Comparison of ENCODE assay signal across 28 cellular contexts in genomic region chr5:89282038-89282831, GRCh38.
DNase-seq lines count a peak whose midpoint lies in the region; ATAC-seq, FAIRE-seq and TF ChIP-seq lines count a peak whose summit lies in the region.
"Had no signal": no experiment of that assay in that cellular context is flagged by ENCODE, and none has a peak within 500 bp of the region (broad histone marks: within the 10 kb centered on the region; RNA-seq: fewer than 3 reads in every experiment).

No MANE protein-coding gene starts in this region.

- no peak overlapping the region for H3K4me3 Mint-ChIP-seq in MCF 10A (ENCODE audit: unreplicated experiment)
- H3K4me3 Mint-ChIP-seq in activated naive CD4-positive, alpha-beta T cell treated with anti-CD3 and anti-CD28 coated beads, Interleukin-2, amount 10 ng/mL, durations not matched to agents 7 days and 5 days, result no peak overlapping the region
- H3K4me3 Mint-ChIP-seq: activated naive CD4-positive, alpha-beta T cell treated with anti-CD3 and anti-CD28 coated beads, Interleukin-2, amount 50 U/mL, for 24 hours; IgD-negative memory B cell had no signal

- no peak for TF ChIP-seq CTCF in mammary epithelial cell (conservative IDR thresholded peaks at IDR 0.05 in 1 of 2, IDR thresholded peaks at IDR 0.05 in 1 of 2; ENCODE audit: extremely low read depth in 1 of 2, insufficient read depth in 1 of 2, low read depth in 1 of 2, low read length in 2 of 2)
- no peak for TF ChIP-seq CTCF in MCF 10A (IDR thresholded peaks at IDR 0.05; ENCODE audit: unreplicated experiment)
- TF ChIP-seq CTCF in endothelial cell of umbilical vein (IDR thresholded peaks at IDR 0.05; ENCODE audit: extremely low read depth in 1 of 2, insufficient read depth in 1 of 2, low read depth in 1 of 2, low read length in 2 of 2), result no peak

- H3K4me3 ChIP-seq in mammary epithelial cell (replicated peaks in 1 of 3; ENCODE audit: insufficient read depth in 1 of 3, low read depth in 2 of 3, low read length in 3 of 3) (no peak overlapping the region), endothelial cell of umbilical vein (replicated peaks in 1 of 3; ENCODE audit: insufficient read depth in 1 of 3, low read depth in 1 of 3, low read length in 3 of 3) (no peak overlapping the region)
- H3K4me3 ChIP-seq: BLaER1 treated with 17β-estradiol and CSF1 and Interleukin-3, amounts not matched to agents 10 nM and 100 nM; esophagus muscularis mucosa; left ventricle myocardium inferior; mucosa of descending colon; tibial nerve had no signal

- H3K9me3 Mint-ChIP-seq in MCF 10A (ENCODE audit: unreplicated experiment), result no peaks in the 10 kb centered on the region
- no peaks in the 10 kb centered on the region for H3K9me3 Mint-ChIP-seq in activated naive CD4-positive, alpha-beta T cell treated with anti-CD3 and anti-CD28 coated beads, Interleukin-2, amount 10 ng/mL, durations not matched to agents 7 days and 5 days

- no peak overlapping the region for H3K9ac ChIP-seq in mammary epithelial cell (ENCODE audit: insufficient read depth, low read length)
- H3K9ac ChIP-seq in endothelial cell of umbilical vein (replicated peaks; ENCODE audit: extremely low read depth, insufficient read depth, low read length), result no peak overlapping the region
- H3K9ac ChIP-seq: BLaER1 treated with 17β-estradiol and CSF1 and Interleukin-3, amounts not matched to agents 10 nM and 100 nM had no signal

- no peaks in the 10 kb centered on the region for H3K36me3 Mint-ChIP-seq in MCF 10A (ENCODE audit: insufficient read depth, unreplicated experiment)
- no peaks in the 10 kb centered on the region for H3K36me3 Mint-ChIP-seq in activated naive CD4-positive, alpha-beta T cell treated with anti-CD3 and anti-CD28 coated beads, Interleukin-2, amount 10 ng/mL, durations not matched to agents 7 days and 5 days
- H3K36me3 Mint-ChIP-seq: activated naive CD4-positive, alpha-beta T cell treated with anti-CD3 and anti-CD28 coated beads, Interleukin-2, amount 50 U/mL, for 24 hours; IgD-negative memory B cell had no signal

- ATAC-seq in HG03565 (IDR thresholded peaks at IDR 0.05; ENCODE audit: unreplicated experiment) (peak; percentile 14), GM21619 (IDR thresholded peaks at IDR 0.05; ENCODE audit: unreplicated experiment) (no peak)

- in situ Hi-C loops in mammary epithelial cell (cut with MboI; ENCODE audit: low sequenced_read_pairs in 2 of 2), result no loop called here

- CTCF ChIA-PET in mammary epithelial cell (lab: Charles Lee; ENCODE audit: low non-redundant PET) (no interaction called here), MCF 10A (lab: Yijun Ruan, JAX) (interaction anchor here (0.6 to 0.7 kb wide), 2 partner anchors 12 to 43 kb away, joined by 3 to 5 read pairs; no protein-coding TSS in a partner anchor), endothelial cell of umbilical vein (lab: Charles Lee) (interaction anchor here (1.4 to 1.7 kb wide), 3 partner anchors 11 to 21 kb away, joined by 3 to 4 read pairs (median 3); no protein-coding TSS in a partner anchor)
- CTCF ChIA-PET in activated naive CD4-positive, alpha-beta T cell treated with anti-CD3 and anti-CD28 coated beads, Interleukin-2, amount 10 ng/mL, durations not matched to agents 7 days and 5 days (lab: Charles Lee), result no interaction called here

- WGBS in mammary epithelial cell (ENCODE audit: low coverage, missing lambda C conversion rate), result 100% methylated on average over 2 of the region's 2 CpGs

- H3K27ac ChIP-seq in mammary epithelial cell (ENCODE audit: insufficient read depth, low read depth, low read length), result peak overlapping the region; percentile 33
- no peak overlapping the region for H3K27ac ChIP-seq in endothelial cell of umbilical vein (ENCODE audit: insufficient read depth, low read depth, low read length)
- H3K27ac ChIP-seq: BLaER1 treated with 17β-estradiol and CSF1 and Interleukin-3, amounts not matched to agents 10 nM and 100 nM; esophagus muscularis mucosa; HL-60; left ventricle myocardium inferior; neutrophil; RWPE1; tibial nerve had no signal

- H3K36me3 ChIP-seq in mammary epithelial cell (ENCODE audit: insufficient read depth, low read length) (no peaks in the 10 kb centered on the region), endothelial cell of umbilical vein (ENCODE audit: control insufficient read depth in 2 of 2, extremely low read depth in 1 of 2, insufficient read depth in 2 of 2, low read length in 2 of 2) (no peaks in the 10 kb centered on the region)
- H3K36me3 ChIP-seq: BLaER1 treated with 17β-estradiol and CSF1 and Interleukin-3, amounts not matched to agents 10 nM and 100 nM; esophagus muscularis mucosa; left ventricle myocardium inferior; neutrophil; tibial nerve had no signal

- peaks cover 31% of the 10 kb centered on the region for H3K4me1 Mint-ChIP-seq in MCF 10A (ENCODE audit: insufficient read depth, unreplicated experiment)
- no peaks in the 10 kb centered on the region for H3K4me1 Mint-ChIP-seq in activated naive CD4-positive, alpha-beta T cell treated with anti-CD3 and anti-CD28 coated beads, Interleukin-2, amount 10 ng/mL, durations not matched to agents 7 days and 5 days
- H3K4me1 Mint-ChIP-seq: activated naive CD4-positive, alpha-beta T cell treated with anti-CD3 and anti-CD28 coated beads, Interleukin-2, amount 50 U/mL, for 24 hours had no signal

- H3K9me1 ChIP-seq in endothelial cell of umbilical vein (replicated peaks; ENCODE audit: control insufficient read depth, extremely low read depth, insufficient read depth, low read length), result no peaks in the 10 kb centered on the region

- no peak for TF ChIP-seq POLR2A in endothelial cell of umbilical vein (IDR thresholded peaks at IDR 0.05; ENCODE audit: low read depth, low read length)

- H3K27me3 ChIP-seq in mammary epithelial cell (ENCODE audit: insufficient read depth, low read length), result no peaks in the 10 kb centered on the region
- no peaks in the 10 kb centered on the region for H3K27me3 ChIP-seq in endothelial cell of umbilical vein (ENCODE audit: control insufficient read depth in 2 of 2, insufficient read depth in 2 of 2, low read length in 2 of 2)
- H3K27me3 ChIP-seq: BLaER1 treated with 17β-estradiol and CSF1 and Interleukin-3, amounts not matched to agents 10 nM and 100 nM; esophagus muscularis mucosa; neutrophil; tibial nerve had no signal

- H4K20me1 ChIP-seq in mammary epithelial cell (ENCODE audit: insufficient read depth, low read length) (no peaks in the 10 kb centered on the region), endothelial cell of umbilical vein (replicated peaks; ENCODE audit: control insufficient read depth, extremely low read depth, insufficient read depth, low read length) (no peaks in the 10 kb centered on the region)
- H4K20me1 ChIP-seq: BLaER1 treated with 17β-estradiol and CSF1 and Interleukin-3, amounts not matched to agents 10 nM and 100 nM had no signal

- intact Hi-C loops in mammary epithelial cell (cut with micrococcal nuclease) (no loop called here), MCF 10A (cut with micrococcal nuclease) (no loop called here), endothelial cell of umbilical vein (cut with micrococcal nuclease) (no loop called here)

- H2AFZ ChIP-seq in mammary epithelial cell (ENCODE audit: low read depth, low read length) (no peak overlapping the region), endothelial cell of umbilical vein (ENCODE audit: low read depth, low read length) (no peak overlapping the region)

- no peak for FAIRE-seq in endothelial cell of umbilical vein (lab: Jason Lieb, UNC)
- FAIRE-seq: A204.1, bronchial epithelial cell had no signal

- POLR2A ChIA-PET in MCF 10A (lab: Yijun Ruan, JAX) (no interaction called here), endothelial cell of umbilical vein (lab: Charles Lee) (no interaction called here)

- peaks cover 20% of the 10 kb centered on the region for H3K4me1 ChIP-seq in mammary epithelial cell (ENCODE audit: insufficient read depth, low read length)
- no peaks in the 10 kb centered on the region for H3K4me1 ChIP-seq in endothelial cell of umbilical vein (ENCODE audit: control insufficient read depth, extremely low read depth, insufficient read depth, low read length)
- H3K4me1 ChIP-seq: left ventricle myocardium inferior, tibial nerve had no signal

- dilution Hi-C loops in mammary epithelial cell (cut with HindIII; ENCODE audit: low sequenced_read_pairs), result no loop called here
- dilution Hi-C loops in endothelial cell of umbilical vein (cut with MboI; ENCODE audit: extremely low pct_ligation_motif_present, low sequenced_read_pairs), result no loop called here

- no peaks in the 10 kb centered on the region for H3K9me3 ChIP-seq in mammary epithelial cell (replicated peaks; ENCODE audit: insufficient read depth, low read length)
- H3K9me3 ChIP-seq in endothelial cell of umbilical vein (replicated peaks; ENCODE audit: control insufficient read depth, insufficient read depth, low read length), result no peaks in the 10 kb centered on the region
- H3K9me3 ChIP-seq: BLaER1 treated with 17β-estradiol and CSF1 and Interleukin-3, amounts not matched to agents 10 nM and 100 nM; esophagus muscularis mucosa; left ventricle myocardium inferior; mucosa of descending colon; neutrophil; tibial nerve had no signal

- no peaks in the 10 kb centered on the region for H3K27me3 Mint-ChIP-seq in MCF 10A (ENCODE audit: insufficient read depth, unreplicated experiment)
- no peaks in the 10 kb centered on the region for H3K27me3 Mint-ChIP-seq in activated naive CD4-positive, alpha-beta T cell treated with anti-CD3 and anti-CD28 coated beads, Interleukin-2, amount 10 ng/mL, durations not matched to agents 7 days and 5 days
- H3K27me3 Mint-ChIP-seq: activated naive CD4-positive, alpha-beta T cell treated with anti-CD3 and anti-CD28 coated beads, Interleukin-2, amount 50 U/mL, for 24 hours; IgD-negative memory B cell had no signal

- H3K79me2 ChIP-seq in mammary epithelial cell (ENCODE audit: insufficient read depth, low read length), result no peaks in the 10 kb centered on the region
- H3K79me2 ChIP-seq in endothelial cell of umbilical vein (ENCODE audit: control insufficient read depth, insufficient read depth, low read length), result no peaks in the 10 kb centered on the region

- H3K4me2 ChIP-seq in mammary epithelial cell (ENCODE audit: insufficient read depth, low read depth, low read length) (no peak overlapping the region), endothelial cell of umbilical vein (ENCODE audit: insufficient read depth, low read length) (no peak overlapping the region)

- DNase-seq in mammary epithelial cell (no peak), MCF 10A (ENCODE audit: unreplicated experiment) (no peak), endothelial cell of umbilical vein (ENCODE audit: low read depth, low spot score) (peak; percentile 1), T-helper 2 cell (no peak)
- DNase-seq in activated CD8-positive, alpha-beta memory T cell treated with anti-CD3 and anti-CD28 coated beads, Interleukin-2, amount 50 U/mL, for 4 hours, result no peak
- DNase-seq in activated naive CD4-positive, alpha-beta T cell treated with anti-CD3 and anti-CD28 coated beads, Interleukin-2, amount 10 ng/mL, durations not matched to agents 7 days and 5 days, result no peak
- DNase-seq: activated T-cell treated with anti-CD3 and anti-CD28 coated beads for 4 hours; DMS153; glutamatergic neuron; left ventricle myocardium inferior; mucosa of descending colon; MV-4-11; NCI-H2081; NCI-H510A; stimulated activated naive CD4-positive, alpha-beta T cell; SW 1271 had no signal

- no peak overlapping the region for H3K27ac Mint-ChIP-seq in MCF 10A (ENCODE audit: low read depth, unreplicated experiment)
- no peak overlapping the region for H3K27ac Mint-ChIP-seq in activated naive CD4-positive, alpha-beta T cell treated with anti-CD3 and anti-CD28 coated beads, Interleukin-2, amount 10 ng/mL, durations not matched to agents 7 days and 5 days
- H3K27ac Mint-ChIP-seq: activated naive CD4-positive, alpha-beta T cell treated with anti-CD3 and anti-CD28 coated beads, Interleukin-2, amount 50 U/mL, for 24 hours had no signal

- no TSS peak for BruUV-seq in mammary epithelial cell (replicated peaks; lab: Mats Ljungman, UMichigan)
- no TSS peak for BruUV-seq in MCF 10A (replicated peaks; lab: Mats Ljungman, UMichigan)
- no TSS peak for BruUV-seq in endothelial cell of umbilical vein (replicated peaks; lab: Mats Ljungman, UMichigan)

Comparison
In these comparisons a context has a peak if more than half of its experiments do, and no peak if none do; other contexts are left out.
1. CTCF ChIA-PET loops: an anchor here in MCF 10A (0.6 to 0.7 kb wide) and endothelial cell of umbilical vein (1.4 to 1.7 kb wide); none called in mammary epithelial cell and activated naive CD4-positive, alpha-beta T cell treated with anti-CD3 and anti-CD28 coated beads, Interleukin-2, amount 10 ng/mL, durations not matched to agents 7 days and 5 days.